In genomic region chr7:127347567-127348246, GRCh38 we compare ENCODE assay signal across 8 cellular contexts. TPM values are rescaled to one million over a fixed set of nuclear protein-coding genes. Genes with fewer than 3 reads are reported as not detected.
A peak's percentile ranks its signal among the peaks of the same experiment; 100 is the strongest.
DNase-seq lines count a peak whose midpoint lies in the region; ATAC-seq and TF ChIP-seq lines count a peak whose summit lies in the region.

No MANE protein-coding gene starts in this region.

- POLR2A ChIA-PET in CD8-positive, alpha-beta T cell (lab: Charles Lee), result interaction anchor here (0.6 to 3.3 kb wide), 9 partner anchors 19 to 235 kb away, joined by 3 to 18 read pairs (median 3); partner anchors contain the start of gene ZNF800

- DNase-seq in CD8-positive, alpha-beta T cell, result peak; percentile 45 to 85 (median 66)
- peak; percentile 2 for DNase-seq in HS-5 (ENCODE audit: low read depth)
- DNase-seq in Peyer's patch, result peak; percentile 46 to 85 (median 84)
- peak; percentile 64 for DNase-seq in activated gamma-delta T cell treated with Interleukin-2 at 50 U/mL for 16 hours
- DNase-seq in foreskin melanocyte, result peak; percentile 37
- DNase-seq in ovary, result peak; percentile 27 to 75 (median 40)
- DNase-seq in thyroid gland, result peak; percentile 63 to 66

- no peaks in the 10 kb centered on the region for H3K27me3 ChIP-seq in CD8-positive, alpha-beta T cell (ENCODE audit: insufficient read depth, low read length)
- H3K27me3 ChIP-seq in Peyer's patch (no peaks in the 10 kb centered on the region), ovary (no peaks in the 10 kb centered on the region), thyroid gland (no peaks in the 10 kb centered on the region)

- H3K4me3 Mint-ChIP-seq in CD8-positive, alpha-beta T cell, result peak overlapping the region; percentile 72

- H3K27ac ChIP-seq in CD8-positive, alpha-beta T cell (ENCODE audit: low read depth, low read length), result no peak overlapping the region
- H3K27ac ChIP-seq in Peyer's patch (no peak overlapping the region), ovary (no peak overlapping the region), thyroid gland (no peak overlapping the region)

- TF ChIP-seq POLR2A in Peyer's patch (IDR thresholded peaks at IDR 0.05) (no peak), ovary (IDR thresholded peaks at IDR 0.05) (no peak), thyroid gland (IDR thresholded peaks at IDR 0.05) (no peak)

- ATAC-seq in CD8-positive, alpha-beta T cell, result peak; percentile 98
- peak; percentile 97 for ATAC-seq in GM19468 (IDR thresholded peaks at IDR 0.05; ENCODE audit: extremely low read depth, unreplicated experiment)

- TF ChIP-seq CTCF in CD8-positive, alpha-beta T cell (IDR thresholded peaks at IDR 0.05), result peak; percentile 43
- TF ChIP-seq CTCF in Peyer's patch (IDR thresholded peaks at IDR 0.05) (peak in 5 of 6 experiments; percentile 42 to 87 (median 74)), ovary (IDR thresholded peaks at IDR 0.05) (peak in 1 of 3 donors; percentile 45), thyroid gland (IDR thresholded peaks at IDR 0.05) (peak in 4 of 6 experiments; percentile 29 to 77 (median 67))

- H3K9me3 ChIP-seq in CD8-positive, alpha-beta T cell (ENCODE audit: low read length), result no peaks in the 10 kb centered on the region
- H3K9me3 ChIP-seq in Peyer's patch (no peaks in the 10 kb centered on the region), ovary (no peaks in the 10 kb centered on the region), thyroid gland (no peaks in the 10 kb centered on the region)

- H3K4me1 Mint-ChIP-seq in CD8-positive, alpha-beta T cell (ENCODE audit: low read depth), result peaks cover 22% of the 10 kb centered on the region

- no peaks in the 10 kb centered on the region for H3K36me3 Mint-ChIP-seq in CD8-positive, alpha-beta T cell

- WGBS in ovary, 3 donors, result 1 to 4% (median 2%) methylated on average over 65 to 79 of the region's 79 CpGs
- 10 to 12% methylated on average over 34 to 37 of the region's 79 CpGs for WGBS in thyroid gland, 2 donors

- no peaks in the 10 kb centered on the region for H3K27me3 Mint-ChIP-seq in CD8-positive, alpha-beta T cell (ENCODE audit: low read depth)

- H3K36me3 ChIP-seq in CD8-positive, alpha-beta T cell (ENCODE audit: insufficient read depth, low read length), result no peaks in the 10 kb centered on the region
- no peaks in the 10 kb centered on the region for H3K36me3 ChIP-seq in Peyer's patch
- no peaks in the 10 kb centered on the region for H3K36me3 ChIP-seq in ovary
- H3K36me3 ChIP-seq in thyroid gland, result no peaks in the 10 kb centered on the region

- intact Hi-C loops in CD8-positive, alpha-beta T cell (cut with DNase I, micrococcal nuclease), result loop anchor here (1.0 to 5.0 kb wide), 5 partner anchors 13 to 167 kb away; partner anchors contain the start of gene ZNF800 (in 1 of the 2)
- intact Hi-C loops in ovary (cut with DNase I), result loop anchor here in 1 of 4 donors (10.0 kb wide), 1 partner anchor 167 kb away; no protein-coding TSS in a partner anchor
- intact Hi-C loops in thyroid gland (cut with DNase I), result no loop called here

- H3K27ac Mint-ChIP-seq in CD8-positive, alpha-beta T cell, result no peak overlapping the region

- no peak for TF ChIP-seq EP300 in ovary (IDR thresholded peaks at IDR 0.05)

- CTCF ChIA-PET in CD8-positive, alpha-beta T cell (lab: Charles Lee), result interaction anchor here (0.6 to 4.5 kb wide), 33 partner anchors 9 to 238 kb away, joined by 3 to 55 read pairs (median 4); partner anchors contain the start of genes GCC1 and ZNF800

- H3K9me3 Mint-ChIP-seq in CD8-positive, alpha-beta T cell, result no peaks in the 10 kb centered on the region

- H3K4me3 ChIP-seq in CD8-positive, alpha-beta T cell (ENCODE audit: low read depth, low read length), result peak overlapping the region; percentile 26
- H3K4me3 ChIP-seq in Peyer's patch (peak overlapping the region; percentile 11 to 57 (median 40)), ovary (peak overlapping the region; percentile 30), thyroid gland (replicated peaks in 1 of 3) (peak overlapping the region in 1 of 3 donors; percentile 14)

- peaks cover 3% of the 10 kb centered on the region for H3K4me1 ChIP-seq in CD8-positive, alpha-beta T cell (ENCODE audit: insufficient read depth, low read length)
- H3K4me1 ChIP-seq in Peyer's patch (peaks cover 0 to 4% (median 2%) of the 10 kb centered on the region in 4 donors), ovary (ENCODE audit: insufficient read depth) (peaks cover 4% of the 10 kb centered on the region), thyroid gland (peaks cover 0 to 6% of the 10 kb centered on the region in 2 donors)

RNA-seq across cellular contexts. Expression of gene ZNF800, which starts 44.8 kb away (rescaled TPM):
- 10 to 100 TPM; 80.7 to 82.5 TPM for total RNA-seq in CD8-positive, alpha-beta T cell
- total RNA-seq in Peyer's patch, result 10 to 100 TPM; 25.9 to 48.1 (median 30.9) TPM
- total RNA-seq in ovary, result 10 to 100 TPM; 22.3 to 36.2 (median 31.0) TPM
- polyA plus RNA-seq in ovary, result 10 to 100 TPM in 1 of 2 donors, 1 to 10 TPM in 1; 7.3 to 17.5 TPM
- 10 to 100 TPM; 27.1 to 61.6 (median 36.2) TPM for total RNA-seq in thyroid gland

Comparison
In these comparisons a context has a peak if more than half of its experiments do, and no peak if none do; other contexts are left out.
1. DNase-seq: peak in every context shown above with its lines; median percentile 84 in Peyer's patch; 66 in CD8-positive, alpha-beta T cell; 64 in thyroid gland; 64 in activated gamma-delta T cell treated with Interleukin-2 at 50 U/mL for 16 hours; 40 in ovary; 37 in foreskin melanocyte; 2 in HS-5.